26 cellular contexts compared by ENCODE assay signal in genomic region chr20:11980263-11980662, GRCh38.
DNase-seq lines count a peak whose midpoint lies in the region; ATAC-seq and TF ChIP-seq lines count a peak whose summit lies in the region.
"Had no signal": no experiment of that assay in that cellular context is flagged by ENCODE, and none has a peak within 500 bp of the region (broad histone marks: within the 10 kb centered on the region; RNA-seq: fewer than 3 reads in every experiment).

No MANE protein-coding gene starts in this region.

- H3K4me1 Mint-ChIP-seq in activated CD4-positive, alpha-beta T cell treated with anti-CD3 and anti-CD28 coated beads, Interleukin-2, amount 10 ng/mL, durations not matched to agents 7 days and 5 days = no peaks in the 10 kb centered on the region
- H3K4me1 Mint-ChIP-seq: CD4-positive, CD25-positive, alpha-beta regulatory T cell; immature natural killer cell had no signal

- H3K4me3 ChIP-seq in HUES64 (ENCODE audit: low read length) (no peak overlapping the region), RWPE2 (ENCODE audit: severe bottlenecking) (no peak overlapping the region), fibroblast of the aortic adventitia (ENCODE audit: low read depth, low read length) (no peak overlapping the region)
- H3K4me3 ChIP-seq: breast epithelium, PC-9 had no signal

- H3K36me3 ChIP-seq in HUES64 (ENCODE audit: insufficient read depth, low read length) (no peaks in the 10 kb centered on the region), RWPE2 (ENCODE audit: low read depth) (no peaks in the 10 kb centered on the region)
- H3K36me3 ChIP-seq: breast epithelium had no signal

- peak overlapping the region; percentile 31; the same call in 1 of the 2 replicates for H3K27ac ChIP-seq in HUES64 (ENCODE audit: low read depth, low read length)
- H3K27ac ChIP-seq in RWPE2 (ENCODE audit: poor library complexity, severe bottlenecking) = no peak overlapping the region
- H3K27ac ChIP-seq: breast epithelium, PC-9, VCaP had no signal

- H3K36me3 Mint-ChIP-seq in activated CD4-positive, alpha-beta T cell treated with anti-CD3 and anti-CD28 coated beads, Interleukin-2, amount 10 ng/mL, durations not matched to agents 7 days and 5 days (ENCODE audit: low read depth) = no peaks in the 10 kb centered on the region
- H3K36me3 Mint-ChIP-seq: CD4-positive, CD25-positive, alpha-beta regulatory T cell; immature natural killer cell had no signal

- no peaks in the 10 kb centered on the region for H3K27me3 Mint-ChIP-seq in activated CD4-positive, alpha-beta T cell treated with anti-CD3 and anti-CD28 coated beads, Interleukin-2, amount 10 ng/mL, durations not matched to agents 7 days and 5 days
- H3K27me3 Mint-ChIP-seq: CD4-positive, CD25-positive, alpha-beta regulatory T cell had no signal

- no peak overlapping the region for H3K27ac Mint-ChIP-seq in activated CD4-positive, alpha-beta T cell treated with anti-CD3 and anti-CD28 coated beads, Interleukin-2, amount 10 ng/mL, durations not matched to agents 7 days and 5 days
- H3K27ac Mint-ChIP-seq: activated T-helper 2 cell treated with anti-CD3 and anti-CD28 coated beads, Interferon-gamma antibody, Interleukin-2, Interleukin-4, amounts not matched to agents 10 μg/mL and 5 μg/mL and 100 μg/mL, durations not matched to agents 14 hours and 24 hours and 36 hours; CD4-positive, CD25-positive, alpha-beta regulatory T cell; immature natural killer cell; nephron had no signal

- 71% methylated on average over 1 of the region's 2 CpGs for WGBS in HUES64

- H3K27me3 ChIP-seq in HUES64 (ENCODE audit: insufficient read depth, low read length) = no peaks in the 10 kb centered on the region
- H3K27me3 ChIP-seq in RWPE2 (ENCODE audit: insufficient read depth, poor library complexity, severe bottlenecking) = peaks cover 3% of the 10 kb centered on the region
- H3K27me3 ChIP-seq: breast epithelium had no signal

- peaks cover 18% of the 10 kb centered on the region for H3K4me1 ChIP-seq in HUES64 (ENCODE audit: insufficient read depth, low read length)
- H3K4me1 ChIP-seq in RWPE2 (ENCODE audit: insufficient read depth, poor library complexity, severe bottlenecking) = no peaks in the 10 kb centered on the region
- H3K4me1 ChIP-seq: breast epithelium had no signal

- POLR2A ChIA-PET in GM10248 (lab: Yijun Ruan, JAX) = no interaction called here
- POLR2A ChIA-PET in activated CD4-positive, alpha-beta T cell treated with anti-CD3 and anti-CD28 coated beads, Interleukin-2, amount 10 ng/mL, durations not matched to agents 7 days and 5 days (lab: Charles Lee) = no interaction called here

- H3K4me3 Mint-ChIP-seq in activated CD4-positive, alpha-beta T cell treated with anti-CD3 and anti-CD28 coated beads, Interleukin-2, amount 10 ng/mL, durations not matched to agents 7 days and 5 days = no peak overlapping the region
- H3K4me3 Mint-ChIP-seq: CD4-positive, CD25-positive, alpha-beta regulatory T cell; H9; immature natural killer cell; nephron had no signal

- CTCF ChIA-PET in GM10248 (lab: Yijun Ruan, JAX) = no interaction called here
- CTCF ChIA-PET in activated CD4-positive, alpha-beta T cell treated with anti-CD3 and anti-CD28 coated beads, Interleukin-2, amount 10 ng/mL, durations not matched to agents 7 days and 5 days (lab: Charles Lee) = no interaction called here

- H3K9me3 ChIP-seq in HUES64 (ENCODE audit: insufficient read depth, low read depth, low read length) (no peaks in the 10 kb centered on the region; the same call in 1 of the 2 replicates), RWPE2 (ENCODE audit: severe bottlenecking) (no peaks in the 10 kb centered on the region)
- H3K9me3 ChIP-seq: breast epithelium had no signal

- ATAC-seq in RWPE2 (ENCODE audit: low read depth) = no peak

- DNase-seq in GM10248 (ENCODE audit: extremely low spot score) = no peak
- no peak for DNase-seq in RWPE2 (ENCODE audit: low spot score)
- DNase-seq in fibroblast of the aortic adventitia (ENCODE audit: low read depth) = no peak
- DNase-seq in COR-L47 (lab: John Stamatoyannopoulos, UW) = no peak
- DNase-seq in activated CD4-positive, alpha-beta T cell treated with anti-CD3 and anti-CD28 coated beads, Interleukin-2, amount 10 ng/mL, durations not matched to agents 7 days and 5 days = no peak
- DNase-seq in ACHN = no peak
- DNase-seq: activated CD4-positive, alpha-beta T cell treated with anti-CD3 and anti-CD28 coated beads for 4 hours; activated naive CD4-positive, alpha-beta T cell treated with anti-CD3 and anti-CD28 coated beads, Interleukin-2, amount 50 U/mL, for 16 hours; amniotic stem cell; CD4-positive, CD25-positive, alpha-beta regulatory T cell; H9; immature natural killer cell; mammary epithelial cell; NCI-H1092; NCI-H1930; NCI-H510A treated with DMSO at 0.1 percent for 48 hours; NK-92 treated with Interleukin-12 subunit alpha and Interleukin-12 subunit beta, amount 100 ng/mL, for 24 hours; PC-9; SHP77 treated with DMSO at 0.1 percent for 48 hours; stimulated activated CD4-positive, alpha-beta T cell treated with anti-CD3 and anti-CD28 coated beads, Interleukin-4, amount 100 ng/mL, for 24 hours; trophoblast cell had no signal

- H3K9me3 Mint-ChIP-seq in activated CD4-positive, alpha-beta T cell treated with anti-CD3 and anti-CD28 coated beads, Interleukin-2, amount 10 ng/mL, durations not matched to agents 7 days and 5 days = no peaks in the 10 kb centered on the region
- H3K9me3 Mint-ChIP-seq: activated T-helper 2 cell treated with anti-CD3 and anti-CD28 coated beads, Interferon-gamma antibody, Interleukin-2, Interleukin-4, amounts not matched to agents 10 μg/mL and 5 μg/mL and 100 μg/mL, durations not matched to agents 14 hours and 24 hours and 36 hours had no signal

- in situ Hi-C loops in ACHN (cut with HindIII; ENCODE audit: low pct_ligation_motif_present, low pct_unique_long_range_greater_than_20kb, low sequenced_read_pairs) = no loop called here

- TF ChIP-seq CTCF in GM10248 (IDR thresholded peaks at IDR 0.05; ENCODE audit: control extremely low read depth, extremely low read depth, low read depth, missing control alignments) (peak; percentile 4), RWPE2 (IDR thresholded peaks at IDR 0.05; ENCODE audit: poor library complexity, severe bottlenecking) (peak; percentile 10), fibroblast of the aortic adventitia (IDR thresholded peaks at IDR 0.05; ENCODE audit: insufficient read depth, low read length) (peak; percentile 20)

- H3K9ac ChIP-seq in HUES64 (ENCODE audit: low read depth, low read length) = no peak overlapping the region
